Comparison of ENCODE assay signal across 8 cellular contexts in the genomic region with DNA sequence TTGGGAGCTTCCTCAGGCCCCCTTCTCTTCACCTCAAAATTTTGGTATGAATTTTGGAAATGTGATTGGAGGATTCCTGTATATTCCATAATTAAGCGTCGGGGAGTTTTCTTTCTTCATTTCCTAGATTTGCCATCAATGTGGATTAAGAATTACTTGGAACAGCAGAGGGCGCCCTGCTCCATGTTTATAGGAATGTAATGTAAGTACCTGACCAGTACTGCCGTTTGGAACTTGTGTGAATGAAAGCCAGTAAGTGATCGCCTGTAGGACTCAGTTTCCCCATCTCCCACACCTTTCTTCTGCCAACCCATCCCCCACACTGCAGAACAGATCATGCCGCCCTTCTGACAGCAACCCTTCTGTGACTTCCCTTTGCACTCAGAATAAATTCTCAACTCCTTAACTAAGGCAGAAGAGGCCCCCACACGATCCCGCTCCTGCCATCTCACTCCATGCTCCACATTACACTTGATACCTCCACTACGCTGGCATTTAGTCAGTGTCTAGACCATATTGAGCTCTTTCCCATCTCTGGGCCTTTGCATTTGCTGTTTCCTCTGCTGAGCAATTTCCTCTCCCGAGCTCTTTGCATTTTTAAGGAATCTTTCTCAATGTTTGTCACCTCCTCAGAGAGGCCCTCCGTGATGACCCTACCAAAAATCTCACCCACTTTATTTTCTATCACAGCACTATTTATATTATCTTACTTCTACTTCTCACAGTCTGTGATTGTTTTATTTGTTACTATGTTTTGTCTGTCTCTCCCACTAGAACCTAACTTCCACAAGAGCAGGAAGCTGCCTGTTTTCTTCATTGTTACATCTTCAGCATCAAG.
DNase-seq lines count a peak whose midpoint lies in the region; ATAC-seq and TF ChIP-seq lines count a peak whose summit lies in the region.

No MANE protein-coding gene starts in this region.

- H3K4me3 Mint-ChIP-seq in activated T-helper 1 cell treated with anti-CD3 and anti-CD28 coated beads, Interleukin-12 subunit alpha, Interleukin-12 subunit beta, Interleukin-2, Interleukin-4 antibody, amounts not matched to agents 30 ng/mL and 10 ng/mL and 1 ng/mL, durations not matched to agents 14 hours and 24 hours and 36 hours: no peak overlapping the region

- no peak for ATAC-seq in HG02759 (IDR thresholded peaks at IDR 0.05; ENCODE audit: unreplicated experiment)

- intact Hi-C loops in activated T-helper 1 cell treated with anti-CD3 and anti-CD28 coated beads, Interleukin-12 subunit alpha, Interleukin-12 subunit beta, Interleukin-2, Interleukin-4 antibody, amounts not matched to agents 30 ng/mL and 10 ng/mL and 1 ng/mL, durations not matched to agents 14 hours and 24 hours and 36 hours (cut with micrococcal nuclease): loop anchor here (1.0 to 5.0 kb wide), 6 partner anchors 223 to 535 kb away; no protein-coding TSS in a partner anchor

- H3K4me1 ChIP-seq in suprapubic skin: peaks cover 14% of the 10 kb centered on the region

- no peak overlapping the region for H3K27ac Mint-ChIP-seq in activated T-helper 1 cell treated with anti-CD3 and anti-CD28 coated beads, Interleukin-12 subunit alpha, Interleukin-12 subunit beta, Interleukin-2, Interleukin-4 antibody, amounts not matched to agents 30 ng/mL and 10 ng/mL and 1 ng/mL, durations not matched to agents 14 hours and 24 hours and 36 hours

- no peaks in the 10 kb centered on the region for H3K9me3 Mint-ChIP-seq in activated T-helper 1 cell treated with anti-CD3 and anti-CD28 coated beads, Interleukin-12 subunit alpha, Interleukin-12 subunit beta, Interleukin-2, Interleukin-4 antibody, amounts not matched to agents 30 ng/mL and 10 ng/mL and 1 ng/mL, durations not matched to agents 14 hours and 24 hours and 36 hours

- DNase-seq in ELR (ENCODE audit: low read depth) (peak; percentile 89), HUDEP-2 (lab: John Stamatoyannopoulos, UW; ENCODE audit: unreplicated experiment in 76 of 76) (peak in 68 of 76 experiments; percentile 2 to 77 (median 51)), RPMI7951 (ENCODE audit: low read depth) (peak; percentile 74), fibroblast of villous mesenchyme (ENCODE audit: low read depth) (peak; percentile 84), nucleus accumbens (lab: John Stamatoyannopoulos, UW) (peak in 50 of 56 donors; percentile 3 to 92 (median 45)), suprapubic skin (ENCODE audit: low spot score in 2 of 2) (peak; percentile 82 to 87)
- peak; percentile 44 for DNase-seq in activated T-helper 1 cell treated with anti-CD3 and anti-CD28 coated beads, Interleukin-12 subunit alpha, Interleukin-12 subunit beta, Interleukin-2, Interleukin-4 antibody, amounts not matched to agents 30 ng/mL and 10 ng/mL and 1 ng/mL, durations not matched to agents 14 hours and 24 hours and 36 hours (ENCODE audit: low spot score)

- H3K36me3 Mint-ChIP-seq in activated T-helper 1 cell treated with anti-CD3 and anti-CD28 coated beads, Interleukin-12 subunit alpha, Interleukin-12 subunit beta, Interleukin-2, Interleukin-4 antibody, amounts not matched to agents 30 ng/mL and 10 ng/mL and 1 ng/mL, durations not matched to agents 14 hours and 24 hours and 36 hours (ENCODE audit: low read depth): no peaks in the 10 kb centered on the region

- peaks cover 6% of the 10 kb centered on the region for H3K4me1 Mint-ChIP-seq in activated T-helper 1 cell treated with anti-CD3 and anti-CD28 coated beads, Interleukin-12 subunit alpha, Interleukin-12 subunit beta, Interleukin-2, Interleukin-4 antibody, amounts not matched to agents 30 ng/mL and 10 ng/mL and 1 ng/mL, durations not matched to agents 14 hours and 24 hours and 36 hours (ENCODE audit: low read depth)

- H3K36me3 ChIP-seq in suprapubic skin: no peaks in the 10 kb centered on the region

- H3K27ac ChIP-seq in suprapubic skin: no peak overlapping the region

- TF ChIP-seq CTCF in fibroblast of villous mesenchyme (IDR thresholded peaks at IDR 0.05; ENCODE audit: insufficient read depth, low read depth, low read length) (peak; percentile 71), suprapubic skin (IDR thresholded peaks at IDR 0.05) (peak; percentile 46 to 56)

- no peak for TF ChIP-seq POLR2A in suprapubic skin (IDR thresholded peaks at IDR 0.05)

- H3K9me3 ChIP-seq in suprapubic skin: no peaks in the 10 kb centered on the region

- H3K27me3 ChIP-seq in suprapubic skin: no peaks in the 10 kb centered on the region

- WGBS in suprapubic skin: 28% methylated on average over 11 of the region's 11 CpGs

- H3K4me3 ChIP-seq in fibroblast of villous mesenchyme (ENCODE audit: low read depth, low read length) (no peak overlapping the region), suprapubic skin (no peak overlapping the region)

- no peak for TF ChIP-seq EP300 in suprapubic skin (IDR thresholded peaks at IDR 0.05)

- H3K27me3 Mint-ChIP-seq in activated T-helper 1 cell treated with anti-CD3 and anti-CD28 coated beads, Interleukin-12 subunit alpha, Interleukin-12 subunit beta, Interleukin-2, Interleukin-4 antibody, amounts not matched to agents 30 ng/mL and 10 ng/mL and 1 ng/mL, durations not matched to agents 14 hours and 24 hours and 36 hours (ENCODE audit: insufficient read depth): peaks cover 12% of the 10 kb centered on the region
